Comparison of ENCODE assay signal across 26 cellular contexts in the genomic region with DNA sequence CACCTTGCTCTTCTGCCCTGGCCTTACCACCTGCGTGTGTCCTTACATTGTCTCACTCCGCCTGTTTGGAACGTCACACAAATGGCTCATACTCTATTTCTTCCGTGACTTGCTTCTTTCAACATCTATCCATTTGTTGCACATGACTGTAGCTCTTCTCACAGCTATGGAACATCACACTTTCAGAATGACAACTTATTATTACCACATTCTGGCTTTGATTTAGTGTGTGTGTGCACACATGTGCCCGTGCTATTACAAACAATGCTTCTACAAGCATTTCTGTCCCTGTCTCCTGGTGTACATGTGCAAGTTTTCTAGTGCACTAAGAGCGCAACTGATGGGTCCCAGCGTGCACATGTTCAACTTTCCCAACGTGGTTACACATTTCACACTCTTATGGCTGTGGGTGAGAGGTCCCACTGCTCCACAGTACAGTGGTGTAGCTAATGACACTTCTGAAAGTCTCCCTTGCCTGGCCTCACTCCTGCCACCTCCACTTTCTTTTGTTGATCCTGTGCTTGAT. TPM values are rescaled to one million over a fixed set of nuclear protein-coding genes. Genes with fewer than 3 reads are reported as not detected.
DNase-seq lines count a peak whose midpoint lies in the region; ATAC-seq, FAIRE-seq and TF ChIP-seq lines count a peak whose summit lies in the region.
"Had no signal": no experiment of that assay in that cellular context is flagged by ENCODE, and none has a peak within 500 bp of the region (broad histone marks: within the 10 kb centered on the region; RNA-seq: fewer than 3 reads in every experiment).

No MANE protein-coding gene starts in this region.

- no peak for DNase-seq in activated naive CD4-positive, alpha-beta T cell treated with Interleukin-2 at 50 U/mL for 16 hours
- DNase-seq in activated T-helper 1 cell treated with anti-CD3 and anti-CD28 coated beads, Interleukin-12 subunit alpha, Interleukin-12 subunit beta, Interleukin-2, Interleukin-4 antibody, amounts not matched to agents 30 ng/mL and 10 ng/mL and 1 ng/mL, durations not matched to agents 14 hours and 24 hours and 36 hours (ENCODE audit: low spot score): no peak
- DNase-seq in kidney (peak; percentile 21), hippocampal formation (lab: John Stamatoyannopoulos, UW) (no peak), Ammon's horn (ENCODE audit: low spot score) (no peak)
- DNase-seq in stimulated activated naive CD8-positive, alpha-beta T cell treated with anti-CD3 and anti-CD28 coated beads, Interleukin-15, amount 100 ng/mL, for 72 hours: no peak
- DNase-seq: activated CD4-positive, CD25-positive, alpha-beta regulatory T cell; activated effector memory CD4-positive, alpha-beta T cell treated with anti-CD3 and anti-CD28 coated beads, Interleukin-2, amount 50 U/mL, for 16 hours; amygdala; C1 segment of cervical spinal cord; cortex of kidney; EL; esophagus squamous epithelium; H9; NCI-H1048; NCI-H187; NCI-H526; T-cell had no signal

- H3K4me3 Mint-ChIP-seq in activated naive CD4-positive, alpha-beta T cell treated with anti-CD3 and anti-CD28 coated beads, Interleukin-2, amount 50 U/mL, for 24 hours: no peak overlapping the region
- no peak overlapping the region for H3K4me3 Mint-ChIP-seq in activated T-helper 1 cell treated with anti-CD3 and anti-CD28 coated beads, Interleukin-12 subunit alpha, Interleukin-12 subunit beta, Interleukin-2, Interleukin-4 antibody, amounts not matched to agents 30 ng/mL and 10 ng/mL and 1 ng/mL, durations not matched to agents 14 hours and 24 hours and 36 hours
- H3K4me3 Mint-ChIP-seq in stimulated activated naive CD8-positive, alpha-beta T cell treated with anti-CD3 and anti-CD28 coated beads, Interleukin-15, amount 100 ng/mL, for 72 hours: no peak overlapping the region
- H3K4me3 Mint-ChIP-seq: H9, T-cell had no signal

- peak; percentile 80 for ATAC-seq in stimulated activated naive CD8-positive, alpha-beta T cell treated with anti-CD3 and anti-CD28 coated beads, Interleukin-15, amount 100 ng/mL, for 72 hours
- ATAC-seq: Panc1, T-cell had no signal

- intact Hi-C loops in activated T-helper 1 cell treated with anti-CD3 and anti-CD28 coated beads, Interleukin-12 subunit alpha, Interleukin-12 subunit beta, Interleukin-2, Interleukin-4 antibody, amounts not matched to agents 30 ng/mL and 10 ng/mL and 1 ng/mL, durations not matched to agents 14 hours and 24 hours and 36 hours (cut with micrococcal nuclease): loop anchor here (2.0 kb wide), 2 partner anchors 13 to 33 kb away; no protein-coding TSS in a partner anchor
- intact Hi-C loops in kidney (cut with DNase I): no loop called here

- no peaks in the 10 kb centered on the region for H3K9me3 ChIP-seq in kidney (ENCODE audit: control insufficient read depth in 1 of 2, low read length in 2 of 2)
- H3K9me3 ChIP-seq: esophagus squamous epithelium, SJSA1, suprapubic skin had no signal

- H3K36me3 Mint-ChIP-seq in activated naive CD4-positive, alpha-beta T cell treated with anti-CD3 and anti-CD28 coated beads, Interleukin-2, amount 50 U/mL, for 24 hours: peaks cover 30% of the 10 kb centered on the region
- peaks cover 44% of the 10 kb centered on the region for H3K36me3 Mint-ChIP-seq in activated T-helper 1 cell treated with anti-CD3 and anti-CD28 coated beads, Interleukin-12 subunit alpha, Interleukin-12 subunit beta, Interleukin-2, Interleukin-4 antibody, amounts not matched to agents 30 ng/mL and 10 ng/mL and 1 ng/mL, durations not matched to agents 14 hours and 24 hours and 36 hours (ENCODE audit: low read depth)

- H3K4me1 ChIP-seq in kidney (ENCODE audit: control insufficient read depth in 1 of 2, insufficient read depth in 1 of 2, low read depth in 1 of 2, low read length in 2 of 2): peaks cover 0 to 5% of the 10 kb centered on the region in 2 donors
- H3K4me1 ChIP-seq: suprapubic skin had no signal

- peaks cover 6 to 9% of the 10 kb centered on the region in 2 donors for H3K36me3 ChIP-seq in kidney (ENCODE audit: control insufficient read depth in 1 of 2, insufficient read depth in 2 of 2, low read length in 2 of 2)

- no peak overlapping the region for H3K27ac ChIP-seq in kidney (ENCODE audit: low read depth in 2 of 2, low read length in 2 of 2)
- H3K27ac ChIP-seq: esophagus squamous epithelium, lower lobe of right lung, SJSA1, suprapubic skin had no signal

- H3K27me3 Mint-ChIP-seq in activated naive CD4-positive, alpha-beta T cell treated with anti-CD3 and anti-CD28 coated beads, Interleukin-2, amount 50 U/mL, for 24 hours: no peaks in the 10 kb centered on the region
- no peaks in the 10 kb centered on the region for H3K27me3 Mint-ChIP-seq in activated T-helper 1 cell treated with anti-CD3 and anti-CD28 coated beads, Interleukin-12 subunit alpha, Interleukin-12 subunit beta, Interleukin-2, Interleukin-4 antibody, amounts not matched to agents 30 ng/mL and 10 ng/mL and 1 ng/mL, durations not matched to agents 14 hours and 24 hours and 36 hours (ENCODE audit: insufficient read depth)
- no peaks in the 10 kb centered on the region for H3K27me3 Mint-ChIP-seq in stimulated activated naive CD8-positive, alpha-beta T cell treated with anti-CD3 and anti-CD28 coated beads, Interleukin-15, amount 100 ng/mL, for 72 hours
- H3K27me3 Mint-ChIP-seq: progenitor cell of endocrine pancreas, T-cell had no signal

- no peak overlapping the region for H3K4me3 ChIP-seq in kidney (ENCODE audit: low read length in 2 of 2)
- H3K4me3 ChIP-seq: esophagus squamous epithelium, lower lobe of right lung, SJSA1, suprapubic skin had no signal

- H3K9me3 Mint-ChIP-seq in activated naive CD4-positive, alpha-beta T cell treated with anti-CD3 and anti-CD28 coated beads, Interleukin-2, amount 50 U/mL, for 24 hours: no peaks in the 10 kb centered on the region
- H3K9me3 Mint-ChIP-seq in activated T-helper 1 cell treated with anti-CD3 and anti-CD28 coated beads, Interleukin-12 subunit alpha, Interleukin-12 subunit beta, Interleukin-2, Interleukin-4 antibody, amounts not matched to agents 30 ng/mL and 10 ng/mL and 1 ng/mL, durations not matched to agents 14 hours and 24 hours and 36 hours: peaks cover 5% of the 10 kb centered on the region
- H3K9me3 Mint-ChIP-seq in stimulated activated naive CD8-positive, alpha-beta T cell treated with anti-CD3 and anti-CD28 coated beads, Interleukin-15, amount 100 ng/mL, for 72 hours: peaks cover 0 to 4% of the 10 kb centered on the region in 2 donors

- peaks cover 23% of the 10 kb centered on the region for H3K4me1 Mint-ChIP-seq in activated naive CD4-positive, alpha-beta T cell treated with anti-CD3 and anti-CD28 coated beads, Interleukin-2, amount 50 U/mL, for 24 hours
- H3K4me1 Mint-ChIP-seq in activated T-helper 1 cell treated with anti-CD3 and anti-CD28 coated beads, Interleukin-12 subunit alpha, Interleukin-12 subunit beta, Interleukin-2, Interleukin-4 antibody, amounts not matched to agents 30 ng/mL and 10 ng/mL and 1 ng/mL, durations not matched to agents 14 hours and 24 hours and 36 hours (ENCODE audit: low read depth): peaks cover 42% of the 10 kb centered on the region
- H3K4me1 Mint-ChIP-seq in stimulated activated naive CD8-positive, alpha-beta T cell treated with anti-CD3 and anti-CD28 coated beads, Interleukin-15, amount 100 ng/mL, for 72 hours: peaks cover 38% of the 10 kb centered on the region
- H3K4me1 Mint-ChIP-seq: H9 had no signal

- no peak for TF ChIP-seq CTCF in kidney (IDR thresholded peaks at IDR 0.05; ENCODE audit: borderline replicate concordance, extremely low read depth, insufficient read depth)

- peak overlapping the region; percentile 76 for H3K27ac Mint-ChIP-seq in activated naive CD4-positive, alpha-beta T cell treated with anti-CD3 and anti-CD28 coated beads, Interleukin-2, amount 50 U/mL, for 24 hours
- peak overlapping the region; percentile 18 for H3K27ac Mint-ChIP-seq in activated T-helper 1 cell treated with anti-CD3 and anti-CD28 coated beads, Interleukin-12 subunit alpha, Interleukin-12 subunit beta, Interleukin-2, Interleukin-4 antibody, amounts not matched to agents 30 ng/mL and 10 ng/mL and 1 ng/mL, durations not matched to agents 14 hours and 24 hours and 36 hours
- peak overlapping the region in 1 of 2 donors; percentile 0 for H3K27ac Mint-ChIP-seq in stimulated activated naive CD8-positive, alpha-beta T cell treated with anti-CD3 and anti-CD28 coated beads, Interleukin-15, amount 100 ng/mL, for 72 hours
- H3K27ac Mint-ChIP-seq: progenitor cell of endocrine pancreas had no signal

- FAIRE-seq in kidney (lab: Jason Lieb, UNC): no peak
- FAIRE-seq: bronchial epithelial cell, urothelium cell line had no signal

- no peak overlapping the region for H3K9ac ChIP-seq in kidney (ENCODE audit: low read length in 2 of 2)

RNA-seq across cellular contexts. Expression of gene PTH1R, which starts 37.8 kb away (rescaled TPM):
- total RNA-seq in activated T-helper 1 cell treated with anti-CD3 and anti-CD28 coated beads, Interleukin-12 subunit alpha, Interleukin-12 subunit beta, Interleukin-2, Interleukin-4 antibody, amounts not matched to agents 30 ng/mL and 10 ng/mL and 1 ng/mL, durations not matched to agents 14 hours and 24 hours and 36 hours: not detected in 2 replicates
- 286 TPM for total RNA-seq in kidney
- 1,885 TPM for polyA plus RNA-seq in kidney (ENCODE audit: insufficient read depth, low read depth, low replicate concordance)
- total RNA-seq: bronchial epithelial cell, SJSA1 had no signal

RNA-seq across cellular contexts. Expression of gene MYL3, which starts 52.1 kb away (rescaled TPM):
- not detected in 2 replicates for total RNA-seq in activated T-helper 1 cell treated with anti-CD3 and anti-CD28 coated beads, Interleukin-12 subunit alpha, Interleukin-12 subunit beta, Interleukin-2, Interleukin-4 antibody, amounts not matched to agents 30 ng/mL and 10 ng/mL and 1 ng/mL, durations not matched to agents 14 hours and 24 hours and 36 hours
- total RNA-seq in kidney: 41.3 TPM
- 81.9 TPM for polyA plus RNA-seq in kidney (ENCODE audit: insufficient read depth, low read depth, low replicate concordance)
- total RNA-seq: bronchial epithelial cell, progenitor cell of endocrine pancreas, SJSA1, T-cell had no signal

Comparison
In these comparisons a context has a peak if more than half of its experiments do, and no peak if none do; other contexts are left out.
1. RNA of gene PTH1R, which starts 37.8 kb away (total RNA-seq): 286 TPM in kidney (single experiment); not detected in activated T-helper 1 cell treated with anti-CD3 and anti-CD28 coated beads, Interleukin-12 subunit alpha, Interleukin-12 subunit beta, Interleukin-2, Interleukin-4 antibody, amounts not matched to agents 30 ng/mL and 10 ng/mL and 1 ng/mL, durations not matched to agents 14 hours and 24 hours and 36 hours; every median in the first group is over 100 times any median in the second.
2. RNA of gene MYL3, which starts 52.1 kb away (total RNA-seq): 41.3 TPM in kidney (single experiment); not detected in activated T-helper 1 cell treated with anti-CD3 and anti-CD28 coated beads, Interleukin-12 subunit alpha, Interleukin-12 subunit beta, Interleukin-2, Interleukin-4 antibody, amounts not matched to agents 30 ng/mL and 10 ng/mL and 1 ng/mL, durations not matched to agents 14 hours and 24 hours and 36 hours; every median in the first group is over 10 times any median in the second.